33 cellular contexts compared by ENCODE assay signal in the genomic region with DNA sequence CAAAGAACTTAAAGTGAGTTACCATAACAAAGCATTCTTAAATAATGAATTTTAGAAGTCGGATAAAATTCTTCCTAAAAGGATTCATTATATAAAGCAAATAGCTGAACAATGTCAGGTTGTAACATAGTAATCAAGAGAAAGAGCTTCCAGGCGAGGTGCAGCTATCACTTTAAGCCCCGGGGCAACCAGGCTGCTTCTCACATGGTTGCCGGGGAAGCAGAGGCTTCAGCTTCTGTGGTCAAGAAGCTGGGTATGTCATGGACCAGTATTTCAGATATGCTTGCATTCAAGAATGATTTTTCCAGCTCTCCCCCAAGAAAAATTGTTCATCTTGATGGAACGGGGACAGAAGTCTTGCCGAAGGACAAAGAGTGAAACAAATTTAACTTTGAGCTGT. TPM values are rescaled to one million over a fixed set of nuclear protein-coding genes. Genes with fewer than 3 reads are reported as not detected.
"Had no signal": no experiment of that assay in that cellular context is flagged by ENCODE, and none has a peak within 500 bp of the region (broad histone marks: within the 10 kb centered on the region; RNA-seq: fewer than 3 reads in every experiment).

No MANE protein-coding gene starts in this region.

- H3K36me3 ChIP-seq: gastroesophageal sphincter, pancreas, prostate gland, upper lobe of left lung, vagina, WERI-Rb-1 had no signal

- ATAC-seq: activated CD4-positive, CD25-positive, alpha-beta regulatory T cell treated with anti-CD3 and anti-CD28 coated beads, Interleukin-2, amount 50 U/mL, for 24 hours; gastroesophageal sphincter; naive thymus-derived CD8-positive, alpha-beta T cell; pancreas; sciatic nerve; stimulated activated effector memory CD8-positive, alpha-beta T cell treated with anti-CD3 and anti-CD28 coated beads, Interleukin-12 subunit alpha, Interleukin-12 subunit beta, amount 100 ng/mL, for 72 hours had no signal

- H3K9me3 ChIP-seq: gastroesophageal sphincter, pancreas, prostate gland, upper lobe of left lung, vagina had no signal

- H3K4me1 ChIP-seq: gastroesophageal sphincter, pancreas, prostate gland, upper lobe of left lung, vagina had no signal

- H3K27me3 ChIP-seq: gastroesophageal sphincter, pancreas, upper lobe of left lung, vagina had no signal

- H3K4me3 Mint-ChIP-seq: activated CD4-positive, alpha-beta memory T cell treated with anti-CD3 and anti-CD28 coated beads for 36 hours; activated T-helper 1 cell treated with anti-CD3 and anti-CD28 coated beads, Interleukin-12 subunit alpha, Interleukin-12 subunit beta, Interleukin-2, Interleukin-4 antibody, amounts not matched to agents 30 ng/mL and 10 ng/mL and 1 ng/mL, durations not matched to agents 14 hours and 24 hours and 36 hours; immature natural killer cell; memory B cell; naive thymus-derived CD8-positive, alpha-beta T cell; neural crest cell; stimulated activated effector memory CD8-positive, alpha-beta T cell treated with anti-CD3 and anti-CD28 coated beads, Interleukin-12 subunit alpha, Interleukin-12 subunit beta, amount 100 ng/mL, for 72 hours; stimulated activated naive CD8-positive, alpha-beta T cell treated with anti-CD3 and anti-CD28 coated beads, Interleukin-15, Interleukin-2, amounts not matched to agents 100 ng/mL and 50 ng/mL, for 24 hours had no signal

- H3K27ac Mint-ChIP-seq: activated CD4-positive, alpha-beta memory T cell treated with anti-CD3 and anti-CD28 coated beads for 36 hours; activated T-helper 1 cell treated with anti-CD3 and anti-CD28 coated beads, Interleukin-12 subunit alpha, Interleukin-12 subunit beta, Interleukin-2, Interleukin-4 antibody, amounts not matched to agents 30 ng/mL and 10 ng/mL and 1 ng/mL, durations not matched to agents 14 hours and 24 hours and 36 hours; immature natural killer cell; memory B cell; naive thymus-derived CD8-positive, alpha-beta T cell; stimulated activated effector memory CD8-positive, alpha-beta T cell treated with anti-CD3 and anti-CD28 coated beads, Interleukin-12 subunit alpha, Interleukin-12 subunit beta, amount 100 ng/mL, for 72 hours; stimulated activated naive CD8-positive, alpha-beta T cell treated with anti-CD3 and anti-CD28 coated beads, Interleukin-15, Interleukin-2, amounts not matched to agents 100 ng/mL and 50 ng/mL, for 24 hours had no signal

- H3K9me3 Mint-ChIP-seq: activated CD4-positive, alpha-beta memory T cell treated with anti-CD3 and anti-CD28 coated beads for 36 hours; activated T-helper 1 cell treated with anti-CD3 and anti-CD28 coated beads, Interleukin-12 subunit alpha, Interleukin-12 subunit beta, Interleukin-2, Interleukin-4 antibody, amounts not matched to agents 30 ng/mL and 10 ng/mL and 1 ng/mL, durations not matched to agents 14 hours and 24 hours and 36 hours; memory B cell; neural crest cell; stimulated activated effector memory CD8-positive, alpha-beta T cell treated with anti-CD3 and anti-CD28 coated beads, Interleukin-12 subunit alpha, Interleukin-12 subunit beta, amount 100 ng/mL, for 72 hours had no signal

- H3K4me3 ChIP-seq: gastroesophageal sphincter, pancreas, prostate gland, skin epidermis, upper lobe of left lung, vagina had no signal

- H3K27me3 Mint-ChIP-seq: activated CD4-positive, alpha-beta memory T cell treated with anti-CD3 and anti-CD28 coated beads for 36 hours; memory B cell; naive thymus-derived CD8-positive, alpha-beta T cell; stimulated activated naive CD8-positive, alpha-beta T cell treated with anti-CD3 and anti-CD28 coated beads, Interleukin-15, Interleukin-2, amounts not matched to agents 100 ng/mL and 50 ng/mL, for 24 hours had no signal

- H3K36me3 Mint-ChIP-seq: activated CD4-positive, alpha-beta memory T cell treated with anti-CD3 and anti-CD28 coated beads for 36 hours; immature natural killer cell; naive thymus-derived CD8-positive, alpha-beta T cell; stimulated activated effector memory CD8-positive, alpha-beta T cell treated with anti-CD3 and anti-CD28 coated beads, Interleukin-12 subunit alpha, Interleukin-12 subunit beta, amount 100 ng/mL, for 72 hours had no signal

- H3K27ac ChIP-seq: gastroesophageal sphincter, pancreas, prostate gland, skin epidermis, upper lobe of left lung, vagina, WERI-Rb-1 had no signal

- DNase-seq: activated CD4-positive, alpha-beta memory T cell treated with anti-CD3 and anti-CD28 coated beads for 36 hours; activated CD4-positive, alpha-beta T cell treated with anti-CD3 and anti-CD28 coated beads for 48 hours; activated CD8-positive, alpha-beta memory T cell treated with anti-CD3 and anti-CD28 coated beads, Interleukin-2, amount 50 U/mL, for 4 hours; activated gamma-delta T cell; activated naive CD4-positive, alpha-beta T cell treated with anti-CD3 and anti-CD28 coated beads, Interleukin-2, amount 50 U/mL, for 16 hours; activated T-cell treated with anti-CD3 and anti-CD28 coated beads, Interleukin-2, amount 50 U/mL, for 1 hour; amygdala; central memory CD4-positive, alpha-beta T cell; head of caudate nucleus; hippocampal formation; immature natural killer cell; naive thymus-derived CD8-positive, alpha-beta T cell; nucleus accumbens; pancreas; retina; stimulated activated CD4-positive, alpha-beta T cell treated with anti-CD3 and anti-CD28 coated beads, Interleukin-4, amount 100 ng/mL, for 24 hours; substantia nigra; T1000; upper lobe of left lung; WERI-Rb-1 had no signal

- H3K4me1 Mint-ChIP-seq: immature natural killer cell; naive thymus-derived CD8-positive, alpha-beta T cell; neural crest cell; stimulated activated effector memory CD8-positive, alpha-beta T cell treated with anti-CD3 and anti-CD28 coated beads, Interleukin-12 subunit alpha, Interleukin-12 subunit beta, amount 100 ng/mL, for 72 hours had no signal

RNA-seq across cellular contexts. Expression of a gene that starts 23.6 kb away (rescaled TPM):
- total RNA-seq: activated CD4-positive, alpha-beta memory T cell treated with anti-CD3 and anti-CD28 coated beads for 36 hours; activated CD8-positive, alpha-beta memory T cell treated with anti-CD3 and anti-CD28 coated beads for 36 hours; activated T-helper 1 cell treated with anti-CD3 and anti-CD28 coated beads, Interleukin-12 subunit alpha, Interleukin-12 subunit beta, Interleukin-2, Interleukin-4 antibody, amounts not matched to agents 30 ng/mL and 10 ng/mL and 1 ng/mL, durations not matched to agents 14 hours and 24 hours and 36 hours; endothelial cell of umbilical vein had no signal
